1 cellular context compared by ENCODE assay signal in genomic region chr9:114481789-114482188, GRCh38.
A peak's percentile ranks its signal among the peaks of the same experiment; 100 is the strongest.
TF ChIP-seq lines count a peak whose summit lies in the region.

No MANE protein-coding gene starts in this region.

TF ChIP-seq in GM12878, 131 proteins besides CTCF, POLR2A, EP300 and RAD21 (continued from another document):
- TF ChIP-seq WRNIP1 (IDR thresholded peaks at IDR 0.05; ENCODE audit: borderline replicate concordance, low read depth, low read length) = peak; percentile 97; the same call in 1 of the 2 replicates
- no peak for TF ChIP-seq ZNF24 (IDR thresholded peaks at IDR 0.05)
TF ChIP-seq in GM12878: peak in this region for 3.
